ENCODE assay signal across 33 cellular contexts in genomic region chr20:24628985-24629384, GRCh38.
DNase-seq lines count a peak whose midpoint lies in the region; ATAC-seq and TF ChIP-seq lines count a peak whose summit lies in the region.
"Had no signal": no experiment of that assay in that cellular context is flagged by ENCODE, and none has a peak within 500 bp of the region (broad histone marks: within the 10 kb centered on the region; RNA-seq: fewer than 3 reads in every experiment).

No MANE protein-coding gene starts in this region.

- no peaks in the 10 kb centered on the region for H3K4me1 ChIP-seq in RWPE2 (ENCODE audit: insufficient read depth, poor library complexity, severe bottlenecking)
- H3K4me1 ChIP-seq: right lobe of liver, suprapubic skin, vagina had no signal

- DNase-seq in activated T-cell treated with anti-CD3 and anti-CD28 coated beads, Interleukin-2, amount 50 U/mL, for 72 hours = no peak
- no peak for DNase-seq in activated T-cell treated with anti-CD3 and anti-CD28 coated beads, Interleukin-2, amount 50 U/mL, for 1 hour
- DNase-seq in RWPE2 (ENCODE audit: low spot score) (no peak), memory B cell (ENCODE audit: low spot score in 2 of 2) (no peak), type B pancreatic cell (ENCODE audit: extremely low spot score, unreplicated experiment) (no peak), activated gamma-delta T cell treated with Interleukin-2 at 50 U/mL for 16 hours (no peak)
- DNase-seq in central memory CD4-positive, alpha-beta T cell = no peak
- DNase-seq: activated B cell treated with CpG ODN at 0.5 μM for 24 hours; activated CD4-positive, alpha-beta T cell treated with anti-CD3 and anti-CD28 coated beads, Interleukin-2, amount 50 U/mL, for 4 hours; activated CD8-positive, alpha-beta memory T cell treated with anti-CD3 and anti-CD28 coated beads, Interleukin-2, amount 50 U/mL, for 48 hours; activated effector memory CD4-positive, alpha-beta T cell treated with anti-CD3 and anti-CD28 coated beads, Interleukin-2, amount 50 U/mL, for 16 hours; cerebellar nuclear complex; COR-L47; mucosa of descending colon; MV-4-11; NCI-H146; NCI-H2107; NCI-H446; NCI-H774; OCI-M1; posterior cingulate gyrus; right lobe of liver; stimulated activated CD4-positive, alpha-beta T cell treated with anti-CD3 and anti-CD28 coated beads, Interleukin-12 subunit alpha, Interleukin-12 subunit beta, amount 100 ng/mL, for 4 hours; stimulated activated CD4-positive, alpha-beta T cell treated with anti-CD3 and anti-CD28 coated beads, Interleukin-4, amount 100 ng/mL, for 24 hours; T-helper 9 cell had no signal

- no peak overlapping the region for H3K4me3 Mint-ChIP-seq in activated T-cell treated with anti-CD3 and anti-CD28 coated beads, Interleukin-2, amount 50 U/mL, for 72 hours
- H3K4me3 Mint-ChIP-seq in memory B cell (no peak overlapping the region), type B pancreatic cell (peak overlapping the region; percentile 19)
- H3K4me3 Mint-ChIP-seq: activated B cell treated with CpG ODN at 0.5 μM for 24 hours; natural killer cell treated with Interleukin-12 subunit alpha and Interleukin-12 subunit beta and Interleukin-15 and Interleukin-18, amount 100 ng/mL, for 72 hours; stimulated activated memory B cell treated with anti-CD40 and anti-IgM and Interleukin-4, amounts not matched to agents 10 μg/mL and 1 μg/mL and 100 μg/mL, for 72 hours had no signal

- no peaks in the 10 kb centered on the region for H3K36me3 ChIP-seq in RWPE2 (ENCODE audit: low read depth)
- H3K36me3 ChIP-seq: BE2C, right lobe of liver, suprapubic skin, vagina had no signal

- TF ChIP-seq CTCF in RWPE2 (IDR thresholded peaks at IDR 0.05; ENCODE audit: poor library complexity, severe bottlenecking) = no peak
- no peak for TF ChIP-seq CTCF in type B pancreatic cell (conservative IDR thresholded peaks at IDR 0.05)

- ATAC-seq in activated T-cell treated with anti-CD3 and anti-CD28 coated beads, Interleukin-2, amount 50 U/mL, for 72 hours (replicated peaks in 1 of 2) = no peak
- ATAC-seq in RWPE2 (ENCODE audit: low read depth) (0 out of 3 replicates have a peak, but pooled peaks have one; percentile 14), memory B cell (ENCODE audit: low read depth) (no peak), esophagus mucosa (no peak)
- ATAC-seq: A549; HepG2; mucosa of descending colon; right lobe of liver; stimulated activated memory B cell treated with anti-CD40 and anti-IgM and Interleukin-4, amounts not matched to agents 10 μg/mL and 1 μg/mL and 100 μg/mL, for 72 hours had no signal

- no peak overlapping the region for H3K4me3 ChIP-seq in RWPE2 (ENCODE audit: severe bottlenecking)
- H3K4me3 ChIP-seq: A549, mucosa of descending colon, right lobe of liver, suprapubic skin, vagina had no signal

- no peaks in the 10 kb centered on the region for H3K9me3 Mint-ChIP-seq in activated T-cell treated with anti-CD3 and anti-CD28 coated beads, Interleukin-2, amount 50 U/mL, for 72 hours
- peaks cover 3% of the 10 kb centered on the region for H3K9me3 Mint-ChIP-seq in memory B cell
- no peaks in the 10 kb centered on the region for H3K9me3 Mint-ChIP-seq in type B pancreatic cell
- H3K9me3 Mint-ChIP-seq: activated B cell treated with CpG ODN at 0.5 μM for 24 hours; natural killer cell treated with Interleukin-12 subunit alpha and Interleukin-12 subunit beta and Interleukin-15 and Interleukin-18, amount 100 ng/mL, for 72 hours; stimulated activated memory B cell treated with anti-CD40 and anti-IgM and Interleukin-4, amounts not matched to agents 10 μg/mL and 1 μg/mL and 100 μg/mL, for 72 hours had no signal

- no peaks in the 10 kb centered on the region for H3K27me3 Mint-ChIP-seq in activated T-cell treated with anti-CD3 and anti-CD28 coated beads, Interleukin-2, amount 50 U/mL, for 72 hours (ENCODE audit: low read depth)
- peaks cover 2% of the 10 kb centered on the region for H3K27me3 Mint-ChIP-seq in memory B cell
- H3K27me3 Mint-ChIP-seq in type B pancreatic cell = peaks cover 3% of the 10 kb centered on the region
- H3K27me3 Mint-ChIP-seq: activated B cell treated with CpG ODN at 0.5 μM for 24 hours; stimulated activated memory B cell treated with anti-CD40 and anti-IgM and Interleukin-4, amounts not matched to agents 10 μg/mL and 1 μg/mL and 100 μg/mL, for 72 hours had no signal

- H3K27ac ChIP-seq in RWPE2 (ENCODE audit: poor library complexity, severe bottlenecking) = no peak overlapping the region
- H3K27ac ChIP-seq: right lobe of liver, suprapubic skin, vagina had no signal

- H3K36me3 Mint-ChIP-seq in activated T-cell treated with anti-CD3 and anti-CD28 coated beads, Interleukin-2, amount 50 U/mL, for 72 hours (ENCODE audit: insufficient read depth in 2 of 2) = no peaks in the 10 kb centered on the region
- H3K36me3 Mint-ChIP-seq in memory B cell (no peaks in the 10 kb centered on the region), type B pancreatic cell (peaks cover 3% of the 10 kb centered on the region)
- H3K36me3 Mint-ChIP-seq: natural killer cell treated with Interleukin-12 subunit alpha and Interleukin-12 subunit beta and Interleukin-15 and Interleukin-18, amount 100 ng/mL, for 72 hours; stimulated activated memory B cell treated with anti-CD40 and anti-IgM and Interleukin-4, amounts not matched to agents 10 μg/mL and 1 μg/mL and 100 μg/mL, for 72 hours had no signal

- no peaks in the 10 kb centered on the region for H3K27me3 ChIP-seq in RWPE2 (ENCODE audit: insufficient read depth, poor library complexity, severe bottlenecking)
- H3K27me3 ChIP-seq: BE2C, right lobe of liver, suprapubic skin, vagina had no signal

- H3K27ac Mint-ChIP-seq in activated T-cell treated with anti-CD3 and anti-CD28 coated beads, Interleukin-2, amount 50 U/mL, for 72 hours = peak overlapping the region; percentile 7
- peak overlapping the region; percentile 50 for H3K27ac Mint-ChIP-seq in memory B cell
- no peak overlapping the region for H3K27ac Mint-ChIP-seq in type B pancreatic cell
- H3K27ac Mint-ChIP-seq: activated B cell treated with CpG ODN at 0.5 μM for 24 hours; natural killer cell treated with Interleukin-12 subunit alpha and Interleukin-12 subunit beta and Interleukin-15 and Interleukin-18, amount 100 ng/mL, for 72 hours; stimulated activated memory B cell treated with anti-CD40 and anti-IgM and Interleukin-4, amounts not matched to agents 10 μg/mL and 1 μg/mL and 100 μg/mL, for 72 hours had no signal

- no peaks in the 10 kb centered on the region for H3K9me3 ChIP-seq in RWPE2 (ENCODE audit: severe bottlenecking)
- H3K9me3 ChIP-seq: A549, BE2C, mucosa of descending colon, right lobe of liver, suprapubic skin, vagina had no signal

- H3K4me1 Mint-ChIP-seq in activated T-cell treated with anti-CD3 and anti-CD28 coated beads, Interleukin-2, amount 50 U/mL, for 72 hours (ENCODE audit: low read depth) = peaks cover 11% of the 10 kb centered on the region
- peaks cover 5% of the 10 kb centered on the region for H3K4me1 Mint-ChIP-seq in memory B cell
- H3K4me1 Mint-ChIP-seq in type B pancreatic cell (ENCODE audit: unreplicated experiment) = peaks cover 24% of the 10 kb centered on the region
- H3K4me1 Mint-ChIP-seq: stimulated activated memory B cell treated with anti-CD40 and anti-IgM and Interleukin-4, amounts not matched to agents 10 μg/mL and 1 μg/mL and 100 μg/mL, for 72 hours had no signal
